ENCODE assay signal across 14 cellular contexts in genomic region chr9:129411501-129412175, GRCh38.
A peak's percentile ranks its signal among the peaks of the same experiment; 100 is the strongest.
DNase-seq lines count a peak whose midpoint lies in the region; ATAC-seq, FAIRE-seq and TF ChIP-seq lines count a peak whose summit lies in the region.
"Had no signal": no experiment of that assay in that cellular context is flagged by ENCODE, and none has a peak within 500 bp of the region (broad histone marks: within the 10 kb centered on the region; RNA-seq: fewer than 3 reads in every experiment).

No MANE protein-coding gene starts in this region.

- H3K36me3 Mint-ChIP-seq in Calu3 (ENCODE audit: insufficient read depth, unreplicated experiment), result peaks cover 22% of the 10 kb centered on the region
- peaks cover 7% of the 10 kb centered on the region for H3K36me3 Mint-ChIP-seq in stimulated activated memory B cell treated with anti-CD40 and anti-IgM and Interleukin-4, amounts not matched to agents 10 μg/mL and 1 μg/mL and 100 μg/mL, for 72 hours

- H3K27ac Mint-ChIP-seq in Calu3 (ENCODE audit: unreplicated experiment), result peak overlapping the region; percentile 92
- H3K27ac Mint-ChIP-seq in stimulated activated memory B cell treated with anti-CD40 and anti-IgM and Interleukin-4, amounts not matched to agents 10 μg/mL and 1 μg/mL and 100 μg/mL, for 72 hours, result peak overlapping the region; percentile 48

- peak overlapping the region; percentile 3 to 95 for H3K18ac ChIP-seq in mesenchymal stem cell (ENCODE audit: low read depth in 1 of 2, low read length in 2 of 2)

- no peak for FAIRE-seq in D721Med (lab: Jason Lieb, UNC)
- FAIRE-seq: pancreas had no signal

- peak overlapping the region in 1 of 2 experiments; percentile 57 for H3K14ac ChIP-seq in mesenchymal stem cell (ENCODE audit: low read length in 2 of 2)

- no peak overlapping the region for H3K4me2 ChIP-seq in mesenchymal stem cell (ENCODE audit: low read length, poor library complexity, severe bottlenecking)

- H3K4me1 ChIP-seq in mesenchymal stem cell (ENCODE audit: control insufficient read depth, insufficient read depth, low read depth, low read length), result peaks cover 30% of the 10 kb centered on the region

- H2BK12ac ChIP-seq in mesenchymal stem cell (ENCODE audit: low read length in 2 of 2), result peak overlapping the region; percentile 29 to 88

- intact Hi-C loops in Calu3 (cut with micrococcal nuclease; ENCODE audit: unreplicated experiment), result loop anchor here (10.0 kb wide), 1 partner anchor 73 kb away; no protein-coding TSS in a partner anchor

- no peak overlapping the region for H3K23ac ChIP-seq in mesenchymal stem cell (ENCODE audit: low read length in 2 of 2)

- peaks cover 9% of the 10 kb centered on the region for H3K9me3 Mint-ChIP-seq in Calu3 (ENCODE audit: low read depth, unreplicated experiment)
- H3K9me3 Mint-ChIP-seq in stimulated activated memory B cell treated with anti-CD40 and anti-IgM and Interleukin-4, amounts not matched to agents 10 μg/mL and 1 μg/mL and 100 μg/mL, for 72 hours, result peaks cover 9% of the 10 kb centered on the region

- no peak overlapping the region for H3K9ac ChIP-seq in mesenchymal stem cell (ENCODE audit: low read length)

- peak overlapping the region; percentile 83 for H4K91ac ChIP-seq in mesenchymal stem cell (ENCODE audit: low read length)

- H2BK120ac ChIP-seq in mesenchymal stem cell (ENCODE audit: low read depth, low read length), result peak overlapping the region; percentile 86

- H3K27ac ChIP-seq in caudate nucleus (ENCODE audit: low read depth, low read length), result peak overlapping the region; percentile 100
- H3K27ac ChIP-seq in mesenchymal stem cell (ENCODE audit: low read length, poor library complexity, severe bottlenecking), result no peak overlapping the region
- H3K27ac ChIP-seq: SJCRH30 had no signal

- no peak for TF ChIP-seq CTCF in Calu3 (IDR thresholded peaks at IDR 0.05; ENCODE audit: unreplicated experiment)
- TF ChIP-seq CTCF in D721Med (IDR thresholded peaks at IDR 0.05; ENCODE audit: insufficient read depth, missing control alignments), result no peak

- no peak overlapping the region for H3K4me3 ChIP-seq in mesenchymal stem cell (ENCODE audit: insufficient read depth in 1 of 2, low read depth in 1 of 2, low read length in 2 of 2)
- H3K4me3 ChIP-seq: pancreas, SJCRH30 had no signal

- H3K36me3 ChIP-seq in mesenchymal stem cell (ENCODE audit: control insufficient read depth in 1 of 2, insufficient read depth in 2 of 2, low read depth in 1 of 2, low read length in 2 of 2), result no peaks in the 10 kb centered on the region
- H3K36me3 ChIP-seq: pancreas, SJCRH30, WERI-Rb-1 had no signal

- BruUV-seq in Calu3 (replicated peaks; lab: Mats Ljungman, UMichigan), result no TSS peak

- H2BK5ac ChIP-seq in mesenchymal stem cell (ENCODE audit: low read depth, low read length, poor library complexity, severe bottlenecking), result no peak overlapping the region

- peak overlapping the region; percentile 47 for H4K8ac ChIP-seq in mesenchymal stem cell (ENCODE audit: low read length)

- H2AK5ac ChIP-seq in mesenchymal stem cell (ENCODE audit: low read length, severe bottlenecking), result peak overlapping the region; percentile 11

- CTCF ChIA-PET in Calu3 (lab: Charles Lee), result no interaction called here

- no peaks in the 10 kb centered on the region for H3K9me3 ChIP-seq in mesenchymal stem cell (ENCODE audit: control insufficient read depth, low read length)
- H3K9me3 ChIP-seq: pancreas, SJCRH30 had no signal

- peak overlapping the region; percentile 72 to 88 for H3K4ac ChIP-seq in mesenchymal stem cell (ENCODE audit: low read depth in 1 of 2, low read length in 2 of 2)

- peaks cover 32% of the 10 kb centered on the region for H3K4me1 Mint-ChIP-seq in Calu3 (ENCODE audit: low read depth, unreplicated experiment)
- peaks cover 17% of the 10 kb centered on the region for H3K4me1 Mint-ChIP-seq in stimulated activated memory B cell treated with anti-CD40 and anti-IgM and Interleukin-4, amounts not matched to agents 10 μg/mL and 1 μg/mL and 100 μg/mL, for 72 hours

- H3K27me3 Mint-ChIP-seq in Calu3 (ENCODE audit: unreplicated experiment), result no peaks in the 10 kb centered on the region
- H3K27me3 Mint-ChIP-seq in stimulated activated memory B cell treated with anti-CD40 and anti-IgM and Interleukin-4, amounts not matched to agents 10 μg/mL and 1 μg/mL and 100 μg/mL, for 72 hours, result peaks cover 19% of the 10 kb centered on the region
- H3K27me3 Mint-ChIP-seq: stimulated activated naive CD8-positive, alpha-beta T cell treated with anti-CD3 and anti-CD28 coated beads, Interleukin-15, Interleukin-2, amounts not matched to agents 100 ng/mL and 50 ng/mL, for 24 hours had no signal

- no peak overlapping the region for H2AFZ ChIP-seq in mesenchymal stem cell (ENCODE audit: low read depth, low read length)

- ATAC-seq in stimulated activated memory B cell treated with anti-CD40 and anti-IgM and Interleukin-4, amounts not matched to agents 10 μg/mL and 1 μg/mL and 100 μg/mL, for 72 hours, result no peak
- ATAC-seq in HG03432 (IDR thresholded peaks at IDR 0.05; ENCODE audit: unreplicated experiment), result no peak
- ATAC-seq: pancreas had no signal

- peaks cover 1% of the 10 kb centered on the region for H3K79me1 ChIP-seq in mesenchymal stem cell (replicated peaks; ENCODE audit: low read length, poor library complexity, severe bottlenecking)

- H3K27me3 ChIP-seq in mesenchymal stem cell (ENCODE audit: control insufficient read depth in 1 of 2, insufficient read depth in 1 of 2, low read length in 2 of 2), result no peaks in the 10 kb centered on the region
- H3K27me3 ChIP-seq: pancreas, SJCRH30 had no signal

- 94% methylated on average over 11 of the region's 19 CpGs for WGBS in mesenchymal stem cell

- DNase-seq in Calu3 (no peak), caudate nucleus (lab: John Stamatoyannopoulos, UW) (no peak), mesenchymal stem cell (no peak), DMS114 treated with DMSO at 0.1 percent for 48 hours (lab: John Stamatoyannopoulos, UW; ENCODE audit: unreplicated experiment) (no peak), D721Med (ENCODE audit: insufficient read length, low spot score) (no peak), iPS-NIHi11 (ENCODE audit: low spot score) (no peak)
- DNase-seq: NCI-H1092 treated with DMSO at 0.1 percent for 48 hours, NCI-H69, SJCRH30, WERI-Rb-1 had no signal

- no peak overlapping the region for H3K4me3 Mint-ChIP-seq in Calu3 (ENCODE audit: low read depth, unreplicated experiment)
- H3K4me3 Mint-ChIP-seq in stimulated activated memory B cell treated with anti-CD40 and anti-IgM and Interleukin-4, amounts not matched to agents 10 μg/mL and 1 μg/mL and 100 μg/mL, for 72 hours, result no peak overlapping the region

- H2BK15ac ChIP-seq in mesenchymal stem cell (ENCODE audit: low read depth, poor library complexity, severe bottlenecking), result peak overlapping the region; percentile 1
